In genomic region chr14:101102875-101103274, GRCh38 we compare ENCODE assay signal across 1 cellular context.
TF ChIP-seq lines count a peak whose summit lies in the region.

No MANE protein-coding gene starts in this region.

TF ChIP-seq in GM23338, 12 proteins besides CTCF, POLR2A, EP300 and RAD21 (continued from another document):
- TF ChIP-seq NANOG (IDR thresholded peaks at IDR 0.05; ENCODE audit: borderline replicate concordance): no peak
- no peak for TF ChIP-seq CREB1 (CRISPR knock-in tag; IDR thresholded peaks at IDR 0.05; ENCODE audit: low read depth)
- TF ChIP-seq ZNF462 (CRISPR knock-in tag; IDR thresholded peaks at IDR 0.05): no peak
- no peak for TF ChIP-seq ZNF114 (CRISPR knock-in tag; IDR thresholded peaks at IDR 0.05)
